ENCODE assay signal across 8 cellular contexts in the genomic region with DNA sequence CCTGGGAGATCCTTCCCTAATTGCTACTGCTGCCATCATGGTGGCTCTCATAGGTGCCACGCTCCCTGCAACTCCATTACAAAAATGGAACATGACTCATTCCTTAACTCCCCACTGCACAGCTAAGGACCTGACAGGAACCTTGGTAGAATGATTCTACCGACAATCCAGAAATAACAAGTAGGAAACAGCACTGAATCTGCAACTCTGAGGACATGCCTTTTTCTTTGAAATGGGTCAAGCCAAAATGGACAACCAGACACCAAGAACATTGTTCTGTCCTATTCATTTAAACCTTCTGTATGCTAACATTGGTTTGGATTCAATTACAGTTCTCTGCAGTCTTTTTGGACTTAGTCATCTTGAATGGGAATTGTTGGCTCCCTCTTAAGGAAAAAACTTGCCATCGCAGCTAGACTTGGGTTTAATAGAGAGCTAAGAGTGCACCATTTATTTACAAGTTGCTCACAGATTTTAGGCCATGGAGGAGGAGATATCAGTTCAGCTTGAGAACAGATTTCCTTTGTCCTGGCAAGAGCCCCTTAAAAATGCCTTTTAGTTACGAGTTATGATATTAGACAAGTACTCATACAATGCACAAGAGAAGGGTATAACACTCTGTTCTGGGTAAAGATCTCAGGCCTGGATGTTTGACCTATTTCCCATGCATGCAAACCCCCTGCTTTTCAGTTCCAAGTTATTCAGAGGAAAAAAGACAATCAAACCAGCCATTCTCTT. TPM values are rescaled to one million over a fixed set of nuclear protein-coding genes. Genes with fewer than 3 reads are reported as not detected.
DNase-seq lines count a peak whose midpoint lies in the region; ATAC-seq, FAIRE-seq and TF ChIP-seq lines count a peak whose summit lies in the region.

No MANE protein-coding gene starts in this region.

- DNase-seq in NCI-H1417 (lab: John Stamatoyannopoulos, UW) (peak; percentile 19 to 58 (median 26)), NCI-H1417 treated with DMSO at 0.1 percent for 48 hours (lab: John Stamatoyannopoulos, UW) (no peak), HuH-7.5 (ENCODE audit: low spot score) (peak; percentile 15), SKM-1 treated with dmso at 0.1 percent for 144 hours (lab: John Stamatoyannopoulos, UW; ENCODE audit: unreplicated experiment) (peak; percentile 62), foreskin keratinocyte (peak; percentile 36 to 77), small intestine (peak; percentile 59), NCI-H2081 treated with DMSO at 0.1 percent for 48 hours (lab: John Stamatoyannopoulos, UW) (no peak)

- WGBS in small intestine, 3 donors = 45 to 54% (median 53%) methylated on average over 4 of the region's 4 CpGs

- ATAC-seq in foreskin keratinocyte = peak; percentile 71
- ATAC-seq in HG02571 (IDR thresholded peaks at IDR 0.05; ENCODE audit: unreplicated experiment) = no peak

- peak; percentile 70 for TF ChIP-seq CTCF in foreskin keratinocyte (conservative IDR thresholded peaks at IDR 0.05)

- no peak for FAIRE-seq in small intestine (lab: Jason Lieb, UNC)

- no peaks in the 10 kb centered on the region for H3K36me3 ChIP-seq in small intestine (ENCODE audit: control insufficient read depth in 2 of 2, insufficient read depth in 2 of 2, low read length in 2 of 2)

- no peaks in the 10 kb centered on the region for H3K4me1 ChIP-seq in foreskin keratinocyte
- H3K4me1 ChIP-seq in small intestine (ENCODE audit: control insufficient read depth in 2 of 2, insufficient read depth in 1 of 2, low read depth in 1 of 2, low read length in 1 of 2) = no peaks in the 10 kb centered on the region

- H3K27ac ChIP-seq in foreskin keratinocyte = no peak overlapping the region
- no peak overlapping the region for H3K27ac ChIP-seq in small intestine (ENCODE audit: low read depth in 1 of 2, low read length in 1 of 2)

- peaks cover 30% of the 10 kb centered on the region for H3K27me3 ChIP-seq in foreskin keratinocyte
- no peaks in the 10 kb centered on the region for H3K27me3 ChIP-seq in small intestine (ENCODE audit: control insufficient read depth in 2 of 2, insufficient read depth in 2 of 2, low read length in 2 of 2)

- H3K9me3 ChIP-seq in small intestine (ENCODE audit: control insufficient read depth, low read depth) = no peaks in the 10 kb centered on the region

- H3K4me3 ChIP-seq in small intestine (ENCODE audit: low read depth in 1 of 2, low read length in 2 of 2) = no peak overlapping the region

RNA-seq across cellular contexts. Expression of a gene that starts 20.9 kb away (rescaled TPM):
- total RNA-seq in foreskin keratinocyte = 12.9 and 16.9 TPM in 2 replicates
- polyA plus RNA-seq in foreskin keratinocyte (11.6 and 12.9 TPM in 2 replicates), small intestine (10 to 100 TPM; 22.1 to 30.0 (median 25.9) TPM)

Comparison
In these comparisons a context has a peak if more than half of its experiments do, and no peak if none do; other contexts are left out.
1. DNase-seq: peak in NCI-H1417 (3 of 3), HuH-7.5 (single experiment), SKM-1 treated with dmso at 0.1 percent for 144 hours (single experiment), foreskin keratinocyte (2 of 2) and small intestine (single experiment); none in NCI-H1417 treated with DMSO at 0.1 percent for 48 hours (single experiment) and NCI-H2081 treated with DMSO at 0.1 percent for 48 hours (single experiment).